24 cellular contexts compared by ENCODE assay signal in genomic region chr10:60377955-60378354, GRCh38. TPM values are rescaled to one million over a fixed set of nuclear protein-coding genes. Genes with fewer than 3 reads are reported as not detected.
A peak's percentile ranks its signal among the peaks of the same experiment; 100 is the strongest.
DNase-seq lines count a peak whose midpoint lies in the region; ATAC-seq and TF ChIP-seq lines count a peak whose summit lies in the region.
"Had no signal": no experiment of that assay in that cellular context is flagged by ENCODE, and none has a peak within 500 bp of the region (broad histone marks: within the 10 kb centered on the region; RNA-seq: fewer than 3 reads in every experiment).

No MANE protein-coding gene starts in this region.

- H3K9me3 ChIP-seq in ovary: no peaks in the 10 kb centered on the region
- H3K9me3 ChIP-seq: BLaER1, esophagus squamous epithelium, heart right ventricle, SJCRH30, uterus had no signal

- H3K36me3 ChIP-seq in ovary: no peaks in the 10 kb centered on the region
- H3K36me3 ChIP-seq: BLaER1, cardiac muscle cell, esophagus squamous epithelium, heart right ventricle, SJCRH30, uterus had no signal

- no peaks in the 10 kb centered on the region for H3K4me1 ChIP-seq in ovary (ENCODE audit: insufficient read depth)
- H3K4me1 ChIP-seq: BLaER1, heart right ventricle, SJCRH30, uterus had no signal

- DNase-seq in EH (ENCODE audit: low read depth): peak; percentile 51
- peak; percentile 18 for DNase-seq in NCI-H460 (ENCODE audit: extremely low read depth, low read depth)
- DNase-seq in dermis blood vessel endothelial cell: peak; percentile 7
- peak; percentile 59 for DNase-seq in renal cortical epithelial cell (ENCODE audit: low read depth)
- DNase-seq in UCSD-AML1 (lab: John Stamatoyannopoulos, UW; ENCODE audit: unreplicated experiment): no peak
- DNase-seq in ovary: no peak
- DNase-seq: activated CD4-positive, CD25-positive, alpha-beta regulatory T cell; activated naive CD8-positive, alpha-beta T cell treated with anti-CD3 and anti-CD28 coated beads for 36 hours; DMS 273 treated with DMSO at 0.1 percent for 48 hours; esophagus squamous epithelium; heart right ventricle; immature natural killer cell; KG1; naive thymus-derived CD4-positive, alpha-beta T cell; NCI-H1417; NCI-H526 treated with DMSO at 0.1 percent for 48 hours; posterior cingulate gyrus; SJCRH30; stimulated activated CD4-positive, alpha-beta T cell treated with anti-CD3 and anti-CD28 coated beads, Interleukin-4, amount 100 ng/mL, for 1 hour; uterus had no signal

- no peak for TF ChIP-seq CTCF in ovary (IDR thresholded peaks at IDR 0.05)

- TF ChIP-seq EP300 in ovary (IDR thresholded peaks at IDR 0.05): no peak

- intact Hi-C loops in ovary (cut with DNase I): no loop called here

- H3K27me3 ChIP-seq in ovary: no peaks in the 10 kb centered on the region
- H3K27me3 ChIP-seq: BLaER1, cardiac muscle cell, esophagus squamous epithelium, heart right ventricle, SJCRH30, uterus had no signal

- TF ChIP-seq POLR2A in ovary (IDR thresholded peaks at IDR 0.05): no peak

- ATAC-seq in GM21825 (IDR thresholded peaks at IDR 0.05; ENCODE audit: unreplicated experiment): no peak
- ATAC-seq: heart right ventricle; naive thymus-derived CD4-positive, alpha-beta T cell had no signal

- H3K4me3 ChIP-seq in ovary: no peak overlapping the region
- H3K4me3 ChIP-seq: BLaER1, cardiac muscle cell, esophagus squamous epithelium, heart right ventricle, SJCRH30, skin epidermis, uterus had no signal

- H3K27ac ChIP-seq in ovary: no peak overlapping the region
- H3K27ac ChIP-seq: BLaER1, cardiac muscle cell, esophagus squamous epithelium, heart right ventricle, SJCRH30, skin epidermis, uterus had no signal

- WGBS in ovary, 3 donors: 69 to 73% (median 70%) methylated on average over 1 of the region's 1 CpG

RNA-seq across cellular contexts. Expression of gene ANK3, which starts 11.7 kb away (rescaled TPM):
- 46.6 and 65.7 TPM in 2 replicates for total RNA-seq in NCI-H460 (2014; rRNA removed; shearing (Covaris generic))
- polyA plus RNA-seq in NCI-H460 (2014; cell fraction: nucleus; rRNA removed): 47.1 and 56.0 TPM in 2 replicates
- total RNA-seq in dermis blood vessel endothelial cell (0.85 and 4.4 TPM in 2 replicates), renal cortical epithelial cell (18.8 and 68.6 TPM in 2 replicates), ovary (10 to 100 TPM; 17.7 to 74.1 (median 36.5) TPM)
- 10 to 100 TPM; 11.4 to 19.3 TPM for polyA plus RNA-seq in ovary

Comparison
In these comparisons a context has a peak if more than half of its experiments do, and no peak if none do; other contexts are left out.
1. DNase-seq: peak in EH (single experiment), NCI-H460 (single experiment), dermis blood vessel endothelial cell (single experiment) and renal cortical epithelial cell (single experiment); none in UCSD-AML1 (single experiment) and ovary (0 of 5).